ENCODE assay signal across 8 cellular contexts in genomic region chr5:132226516-132227234, GRCh38. TPM values are rescaled to one million over a fixed set of nuclear protein-coding genes. Genes with fewer than 3 reads are reported as not detected.
DNase-seq lines count a peak whose midpoint lies in the region; ATAC-seq and TF ChIP-seq lines count a peak whose summit lies in the region.

No MANE protein-coding gene starts in this region.

- H3K27ac ChIP-seq in breast epithelium, result peak overlapping the region; percentile 92 to 93
- peak overlapping the region; percentile 93 to 98 (median 95) for H3K27ac ChIP-seq in right lobe of liver
- peak overlapping the region; percentile 2 for H3K27ac ChIP-seq in thymus (ENCODE audit: low read depth)

- no peaks in the 10 kb centered on the region for H3K9me3 ChIP-seq in breast epithelium
- H3K9me3 ChIP-seq in right lobe of liver, result no peaks in the 10 kb centered on the region
- no peaks in the 10 kb centered on the region for H3K9me3 ChIP-seq in thymus (ENCODE audit: control insufficient read depth)

- WGBS in right lobe of liver (ENCODE audit: insufficient coverage, low coverage, low lambda C conversion rate, missing lambda C conversion rate), result 68% methylated on average over 9 of the region's 23 CpGs
- WGBS in thymus, result 82% methylated on average over 23 of the region's 23 CpGs

- no peak for TF ChIP-seq POLR2A in breast epithelium (IDR thresholded peaks at IDR 0.05)
- no peak for TF ChIP-seq POLR2A in right lobe of liver (IDR thresholded peaks at IDR 0.05)

- DNase-seq in activated CD4-positive, alpha-beta T cell treated with anti-CD3 and anti-CD28 coated beads, Interleukin-2, amount 10 ng/mL, durations not matched to agents 24 days and 14 days, result no peak
- no peak for DNase-seq in activated CD4-positive, alpha-beta T cell treated with anti-CD3 and anti-CD28 coated beads for 4 hours
- DNase-seq in breast epithelium (ENCODE audit: low spot score in 2 of 2) (no peak), right lobe of liver (peak in 1 of 3 donors; percentile 50), NCI-H1048 (lab: John Stamatoyannopoulos, UW) (no peak)
- DNase-seq in stimulated activated CD4-positive, alpha-beta T cell treated with anti-CD3 and anti-CD28 coated beads, Interleukin-2, amount 100 ng/mL, for 48 hours, result no peak

- H3K27ac Mint-ChIP-seq in activated CD4-positive, alpha-beta T cell treated with anti-CD3 and anti-CD28 coated beads, Interleukin-2, amount 10 ng/mL, durations not matched to agents 24 days and 14 days, result peak overlapping the region; percentile 18

- H3K4me1 Mint-ChIP-seq in activated CD4-positive, alpha-beta T cell treated with anti-CD3 and anti-CD28 coated beads, Interleukin-2, amount 10 ng/mL, durations not matched to agents 24 days and 14 days, result peaks cover 50% of the 10 kb centered on the region

- no peak for TF ChIP-seq CTCF in breast epithelium (IDR thresholded peaks at IDR 0.05)
- TF ChIP-seq CTCF in right lobe of liver (IDR thresholded peaks at IDR 0.05), result no peak

- peak overlapping the region; percentile 63 to 85 (median 81) for H3K4me3 ChIP-seq in breast epithelium
- peak overlapping the region; percentile 52 to 65 (median 61) for H3K4me3 ChIP-seq in right lobe of liver
- H3K4me3 ChIP-seq in thymus (ENCODE audit: low read length), result peak overlapping the region; percentile 50

- H3K27me3 Mint-ChIP-seq in activated CD4-positive, alpha-beta T cell treated with anti-CD3 and anti-CD28 coated beads, Interleukin-2, amount 10 ng/mL, durations not matched to agents 24 days and 14 days, result peaks cover 15% of the 10 kb centered on the region

- H3K4me1 ChIP-seq in breast epithelium (peaks cover 0 to 12% of the 10 kb centered on the region in 2 donors), right lobe of liver (peaks cover 0 to 10% (median 0%) of the 10 kb centered on the region in 4 donors), thymus (ENCODE audit: control insufficient read depth, insufficient read depth, low read length) (no peaks in the 10 kb centered on the region)

- H3K27me3 ChIP-seq in breast epithelium (no peaks in the 10 kb centered on the region), right lobe of liver (no peaks in the 10 kb centered on the region), thymus (ENCODE audit: control insufficient read depth, insufficient read depth) (peaks cover 21% of the 10 kb centered on the region)

- H3K36me3 Mint-ChIP-seq in activated CD4-positive, alpha-beta T cell treated with anti-CD3 and anti-CD28 coated beads, Interleukin-2, amount 10 ng/mL, durations not matched to agents 24 days and 14 days (ENCODE audit: low read depth), result peaks cover 6% of the 10 kb centered on the region

- intact Hi-C loops in activated CD4-positive, alpha-beta T cell treated with anti-CD3 and anti-CD28 coated beads, Interleukin-2, amount 10 ng/mL, durations not matched to agents 24 days and 14 days (cut with micrococcal nuclease), result loop anchor here (2.0 kb wide), 1 partner anchor 68 kb away; the partner anchor contains the start of gene SLC22A4
- intact Hi-C loops in breast epithelium (cut with DNase I; ENCODE audit: low total_unique reads) (no loop called here), right lobe of liver (cut with DNase I) (no loop called here)

- ATAC-seq in right lobe of liver, result peak in 1 of 4 donors; percentile 6
- ATAC-seq in GM19467 (IDR thresholded peaks at IDR 0.05; ENCODE audit: unreplicated experiment), result no peak

- H3K9me3 Mint-ChIP-seq in activated CD4-positive, alpha-beta T cell treated with anti-CD3 and anti-CD28 coated beads, Interleukin-2, amount 10 ng/mL, durations not matched to agents 24 days and 14 days, result no peaks in the 10 kb centered on the region

- no peaks in the 10 kb centered on the region for H3K36me3 ChIP-seq in breast epithelium
- no peaks in the 10 kb centered on the region for H3K36me3 ChIP-seq in right lobe of liver
- H3K36me3 ChIP-seq in thymus (ENCODE audit: control insufficient read depth, insufficient read depth), result no peaks in the 10 kb centered on the region

- peak overlapping the region; percentile 79 for H3K4me3 Mint-ChIP-seq in activated CD4-positive, alpha-beta T cell treated with anti-CD3 and anti-CD28 coated beads, Interleukin-2, amount 10 ng/mL, durations not matched to agents 24 days and 14 days

RNA-seq across cellular contexts. Expression of gene P4HA2, which starts 1.0 kb away (rescaled TPM):
- total RNA-seq in activated CD4-positive, alpha-beta T cell treated with anti-CD3 and anti-CD28 coated beads, Interleukin-2, amount 10 ng/mL, durations not matched to agents 24 days and 14 days, result 45.5 and 49.5 TPM in 2 replicates
- total RNA-seq in breast epithelium, result 10 to 100 TPM; 21.8 to 34.8 (median 26.2) TPM
- 10 to 100 TPM; 11.5 to 23.2 (median 16.5) TPM for total RNA-seq in right lobe of liver
- polyA plus RNA-seq in thymus, result 13.2 TPM

RNA-seq across cellular contexts. Expression of gene PDLIM4, which starts 30.8 kb away (rescaled TPM):
- 0.72 and 0.78 TPM in 2 replicates for total RNA-seq in activated CD4-positive, alpha-beta T cell treated with anti-CD3 and anti-CD28 coated beads, Interleukin-2, amount 10 ng/mL, durations not matched to agents 24 days and 14 days
- total RNA-seq in breast epithelium (100 to 1,000 TPM in 1 of 3 donors, 10 to 100 TPM in 1, 1 to 10 TPM in 1; 9.0 to 102 (median 71.4) TPM), right lobe of liver (under 1 TPM in 4 of 6 experiments, not detected in 2; 0.24 to 0.95 (median 0.40) TPM)
- polyA plus RNA-seq in thymus, result 38.4 TPM

Comparison
In these comparisons a context has a peak if more than half of its experiments do, and no peak if none do; other contexts are left out.
1. H3K27ac ChIP-seq: peak in every context shown above with its lines; median percentile 95 in right lobe of liver; 92 in breast epithelium; 2 in thymus.